1 cellular context compared by ENCODE assay signal in the genomic region with DNA sequence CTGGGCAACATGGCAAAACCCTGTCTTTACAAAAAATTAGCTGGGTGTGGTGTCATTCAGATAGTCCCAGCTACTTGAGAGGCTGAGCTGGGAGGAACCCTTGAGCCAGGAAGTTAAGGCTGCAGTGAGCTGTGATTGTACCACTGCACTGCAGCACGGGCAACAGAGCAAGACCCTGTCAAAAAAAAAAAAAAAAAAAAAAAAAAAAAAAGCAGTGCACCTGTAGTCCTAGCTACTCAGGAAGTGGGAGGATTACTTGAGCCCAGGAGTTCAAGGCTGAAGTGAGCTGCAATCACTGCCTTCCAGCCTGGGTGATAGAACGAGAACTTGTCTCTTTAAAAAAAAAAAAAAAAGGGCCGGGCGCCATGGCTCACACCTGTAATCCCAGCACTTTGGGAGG.
TF ChIP-seq lines count a peak whose summit lies in the region.

No MANE protein-coding gene starts in this region.

TF ChIP-seq in HCT116, 20 proteins besides CTCF, POLR2A, EP300 and RAD21:
- no peak for TF ChIP-seq CEBPB (IDR thresholded peaks at IDR 0.05; ENCODE audit: low read depth)
- TF ChIP-seq, protein P1, sequence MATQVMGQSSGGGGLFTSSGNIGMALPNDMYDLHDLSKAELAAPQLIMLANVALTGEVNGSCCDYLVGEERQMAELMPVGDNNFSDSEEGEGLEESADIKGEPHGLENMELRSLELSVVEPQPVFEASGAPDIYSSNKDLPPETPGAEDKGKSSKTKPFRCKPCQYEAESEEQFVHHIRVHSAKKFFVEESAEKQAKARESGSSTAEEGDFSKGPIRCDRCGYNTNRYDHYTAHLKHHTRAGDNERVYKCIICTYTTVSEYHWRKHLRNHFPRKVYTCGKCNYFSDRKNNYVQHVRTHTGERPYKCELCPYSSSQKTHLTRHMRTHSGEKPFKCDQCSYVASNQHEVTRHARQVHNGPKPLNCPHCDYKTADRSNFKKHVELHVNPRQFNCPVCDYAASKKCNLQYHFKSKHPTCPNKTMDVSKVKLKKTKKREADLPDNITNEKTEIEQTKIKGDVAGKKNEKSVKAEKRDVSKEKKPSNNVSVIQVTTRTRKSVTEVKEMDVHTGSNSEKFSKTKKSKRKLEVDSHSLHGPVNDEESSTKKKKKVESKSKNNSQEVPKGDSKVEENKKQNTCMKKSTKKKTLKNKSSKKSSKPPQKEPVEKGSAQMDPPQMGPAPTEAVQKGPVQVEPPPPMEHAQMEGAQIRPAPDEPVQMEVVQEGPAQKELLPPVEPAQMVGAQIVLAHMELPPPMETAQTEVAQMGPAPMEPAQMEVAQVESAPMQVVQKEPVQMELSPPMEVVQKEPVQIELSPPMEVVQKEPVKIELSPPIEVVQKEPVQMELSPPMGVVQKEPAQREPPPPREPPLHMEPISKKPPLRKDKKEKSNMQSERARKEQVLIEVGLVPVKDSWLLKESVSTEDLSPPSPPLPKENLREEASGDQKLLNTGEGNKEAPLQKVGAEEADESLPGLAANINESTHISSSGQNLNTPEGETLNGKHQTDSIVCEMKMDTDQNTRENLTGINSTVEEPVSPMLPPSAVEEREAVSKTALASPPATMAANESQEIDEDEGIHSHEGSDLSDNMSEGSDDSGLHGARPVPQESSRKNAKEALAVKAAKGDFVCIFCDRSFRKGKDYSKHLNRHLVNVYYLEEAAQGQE (IDR thresholded peaks at IDR 0.05; ENCODE audit: low read depth) = no peak
